In genomic region chr11:132941024-132941646, GRCh38 we compare ENCODE assay signal across 8 cellular contexts.
DNase-seq lines count a peak whose midpoint lies in the region; ATAC-seq, FAIRE-seq and TF ChIP-seq lines count a peak whose summit lies in the region.

No MANE protein-coding gene starts in this region.

- no peaks in the 10 kb centered on the region for H3K4me1 ChIP-seq in BE2C
- H3K4me1 ChIP-seq in spleen: peaks cover 0 to 35% (median 16%) of the 10 kb centered on the region in 6 donors

- WGBS in spleen, 5 donors: 49 to 61% (median 55%) methylated on average over 4 of the region's 4 CpGs

- no peaks in the 10 kb centered on the region for H3K9me3 ChIP-seq in BE2C
- H3K9me3 ChIP-seq in spleen: no peaks in the 10 kb centered on the region

- no peak for FAIRE-seq in RCC 7860 (lab: Jason Lieb, UNC)

- TF ChIP-seq POLR2A in spleen (IDR thresholded peaks at IDR 0.05): no peak

- H3K36me3 ChIP-seq in BE2C: no peaks in the 10 kb centered on the region
- no peaks in the 10 kb centered on the region for H3K36me3 ChIP-seq in spleen

- intact Hi-C loops in spleen (cut with DNase I; ENCODE audit: low total_unique reads): no loop called here

- peak overlapping the region in 2 of 8 donors; percentile 8 to 25 for H3K27ac ChIP-seq in spleen

- TF ChIP-seq CTCF in BE2C (IDR thresholded peaks at IDR 0.05; ENCODE audit: low read depth, low read length) (peak; percentile 82), GM20000 (IDR thresholded peaks at IDR 0.05; ENCODE audit: extremely low read depth, missing control alignments) (peak; percentile 72), fibroblast of pulmonary artery (IDR thresholded peaks at IDR 0.05; ENCODE audit: low read length, missing control alignments) (peak; percentile 86), spleen (IDR thresholded peaks at IDR 0.05 in 8 of 11, conservative IDR thresholded peaks at IDR 0.05 in 3 of 11) (peak; percentile 21 to 80 (median 73))

- H3K27me3 ChIP-seq in BE2C: no peaks in the 10 kb centered on the region
- H3K27me3 ChIP-seq in spleen (replicated peaks in 1 of 7): peaks cover 0 to 41% (median 14%) of the 10 kb centered on the region in 7 donors

- ATAC-seq in GM19035 (IDR thresholded peaks at IDR 0.05; ENCODE audit: unreplicated experiment) (no peak), GM21619 (IDR thresholded peaks at IDR 0.05; ENCODE audit: unreplicated experiment) (no peak), HG02642 (IDR thresholded peaks at IDR 0.05; ENCODE audit: poor library complexity, unreplicated experiment) (no peak)

- no peak overlapping the region for H3K4me3 ChIP-seq in BE2C (ENCODE audit: low read depth, low read length)
- H3K4me3 ChIP-seq in fibroblast of pulmonary artery (replicated peaks; ENCODE audit: low read depth, low read length): no peak overlapping the region
- no peak overlapping the region for H3K4me3 ChIP-seq in spleen

- DNase-seq in BE2C (no peak), GM20000 (ENCODE audit: low spot score) (peak; percentile 34), RCC 7860 (ENCODE audit: low spot score) (peak; percentile 6), fibroblast of pulmonary artery (ENCODE audit: low read depth) (peak; percentile 42), spleen (no peak)

Comparison
In these comparisons a context has a peak if more than half of its experiments do, and no peak if none do; other contexts are left out.
1. DNase-seq: peak in GM20000 (single experiment), RCC 7860 (single experiment) and fibroblast of pulmonary artery (single experiment); none in BE2C (single experiment) and spleen (single experiment).
2. Peak in every context shown above with its lines, with median percentiles within 50 percentile points of each other: CTCF ChIP-seq.